Comparison of ENCODE assay signal across 20 cellular contexts in genomic region chr11:16013242-16013641, GRCh38.
"Had no signal": no experiment of that assay in that cellular context is flagged by ENCODE, and none has a peak within 500 bp of the region (broad histone marks: within the 10 kb centered on the region; RNA-seq: fewer than 3 reads in every experiment).

No MANE protein-coding gene starts in this region.

- H3K27ac Mint-ChIP-seq: natural killer cell treated with Interleukin-12 subunit alpha and Interleukin-12 subunit beta and Interleukin-15 and Interleukin-18, amount 100 ng/mL, for 72 hours; stimulated activated memory B cell treated with anti-CD40 and anti-IgM and Interleukin-4, amounts not matched to agents 10 μg/mL and 1 μg/mL and 100 μg/mL, for 72 hours; type B pancreatic cell had no signal

- H3K27ac ChIP-seq: lower lobe of right lung, prostate gland, sigmoid colon, skin epidermis, spleen, testis, tibial artery had no signal

- ATAC-seq: left ventricle myocardium superior; lower lobe of right lung; mucosa of descending colon; natural killer cell treated with Interleukin-12 subunit alpha and Interleukin-12 subunit beta and Interleukin-15 and Interleukin-18, amount 100 ng/mL, for 72 hours; right cardiac atrium; stimulated activated memory B cell treated with anti-CD40 and anti-IgM and Interleukin-4, amounts not matched to agents 10 μg/mL and 1 μg/mL and 100 μg/mL, for 72 hours; stimulated activated naive CD8-positive, alpha-beta T cell treated with anti-CD3 and anti-CD28 coated beads, Interleukin-15, Interleukin-2, amounts not matched to agents 100 U/mL and 50 U/mL, for 24 hours had no signal

- DNase-seq: cortex of kidney; head of caudate nucleus; left ventricle myocardium superior; lower lobe of right lung; mucosa of descending colon; naive B cell; nucleus accumbens; right cardiac atrium; sigmoid colon; spleen; stimulated activated CD4-positive, alpha-beta T cell treated with anti-CD3 and anti-CD28 coated beads, Interleukin-4, amount 100 ng/mL, for 4 hours; stimulated activated naive CD8-positive, alpha-beta T cell treated with anti-CD3 and anti-CD28 coated beads, Interleukin-15, Interleukin-2, amounts not matched to agents 100 U/mL and 50 U/mL, for 24 hours; substantia nigra; testis; tibial artery had no signal

- H3K4me3 ChIP-seq: lower lobe of right lung, mucosa of descending colon, prostate gland, sigmoid colon, skin epidermis, spleen, testis, tibial artery had no signal

- H3K36me3 Mint-ChIP-seq: naive B cell; natural killer cell treated with Interleukin-12 subunit alpha and Interleukin-12 subunit beta and Interleukin-15 and Interleukin-18, amount 100 ng/mL, for 72 hours; stimulated activated memory B cell treated with anti-CD40 and anti-IgM and Interleukin-4, amounts not matched to agents 10 μg/mL and 1 μg/mL and 100 μg/mL, for 72 hours had no signal

- H3K4me3 Mint-ChIP-seq: naive B cell; natural killer cell treated with Interleukin-12 subunit alpha and Interleukin-12 subunit beta and Interleukin-15 and Interleukin-18, amount 100 ng/mL, for 72 hours; stimulated activated memory B cell treated with anti-CD40 and anti-IgM and Interleukin-4, amounts not matched to agents 10 μg/mL and 1 μg/mL and 100 μg/mL, for 72 hours had no signal

- H3K9me3 ChIP-seq: lower lobe of right lung, mucosa of descending colon, prostate gland, sigmoid colon, spleen, testis, tibial artery had no signal

- H3K9me3 Mint-ChIP-seq: naive B cell; stimulated activated memory B cell treated with anti-CD40 and anti-IgM and Interleukin-4, amounts not matched to agents 10 μg/mL and 1 μg/mL and 100 μg/mL, for 72 hours; type B pancreatic cell had no signal

- H3K4me1 ChIP-seq: lower lobe of right lung, prostate gland, sigmoid colon had no signal

- H3K27me3 ChIP-seq: sigmoid colon, spleen, testis, tibial artery had no signal

- H3K4me1 Mint-ChIP-seq: naive B cell; stimulated activated memory B cell treated with anti-CD40 and anti-IgM and Interleukin-4, amounts not matched to agents 10 μg/mL and 1 μg/mL and 100 μg/mL, for 72 hours had no signal

- H3K27me3 Mint-ChIP-seq: naive B cell; stimulated activated memory B cell treated with anti-CD40 and anti-IgM and Interleukin-4, amounts not matched to agents 10 μg/mL and 1 μg/mL and 100 μg/mL, for 72 hours had no signal

- H3K36me3 ChIP-seq: lower lobe of right lung, prostate gland, sigmoid colon, spleen, tibial artery had no signal
